15 cellular contexts compared by ENCODE assay signal in the genomic region with DNA sequence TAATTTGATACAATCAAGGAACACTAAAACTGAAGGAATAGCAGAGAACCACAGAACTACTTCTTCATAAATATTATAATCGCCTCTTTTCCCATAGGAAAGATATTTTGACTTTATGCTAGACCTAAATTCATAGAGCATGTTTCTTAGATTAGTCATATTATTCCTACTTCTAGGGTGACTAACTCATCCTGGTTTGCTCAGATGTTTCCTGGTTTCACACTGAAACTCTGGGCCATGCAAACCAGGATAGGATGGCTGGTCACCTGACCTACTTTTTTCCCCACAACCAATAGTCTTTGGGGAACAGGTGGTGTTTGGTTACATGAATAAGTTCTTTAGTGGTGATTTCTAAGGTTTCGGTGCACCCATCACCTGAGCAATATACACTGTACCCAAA. TPM values are rescaled to one million over a fixed set of nuclear protein-coding genes. Genes with fewer than 3 reads are reported as not detected.
A peak's percentile ranks its signal among the peaks of the same experiment; 100 is the strongest.
DNase-seq lines count a peak whose midpoint lies in the region; ATAC-seq, FAIRE-seq and TF ChIP-seq lines count a peak whose summit lies in the region.
"Had no signal": no experiment of that assay in that cellular context is flagged by ENCODE, and none has a peak within 500 bp of the region (broad histone marks: within the 10 kb centered on the region; RNA-seq: fewer than 3 reads in every experiment).

No MANE protein-coding gene starts in this region.

- peaks cover 2% of the 10 kb centered on the region for H3K9me1 ChIP-seq in endothelial cell of umbilical vein (replicated peaks; ENCODE audit: control insufficient read depth, extremely low read depth, insufficient read depth, low read length)

- POLR2A ChIA-PET in endothelial cell of umbilical vein (lab: Charles Lee) = no interaction called here

- intact Hi-C loops in endothelial cell of umbilical vein (cut with micrococcal nuclease) (loop anchor here (1.0 kb wide), 2 partner anchors 43 to 50 kb away; a partner anchor contains a TSS), prostate gland (cut with DNase I) (no loop called here), mucosa of descending colon (cut with DNase I, micrococcal nuclease) (no loop called here)

- CTCF ChIA-PET in endothelial cell of umbilical vein (lab: Charles Lee) = no interaction called here

- peak; percentile 95 for FAIRE-seq in endothelial cell of umbilical vein (lab: Jason Lieb, UNC)

- 95 to 100% methylated on average over 2 of the region's 2 CpGs for WGBS in GM23248 (ENCODE audit: low coverage in 1 of 2, low lambda C conversion rate in 2 of 2, missing lambda C conversion rate in 2 of 2), 2 experiments
- WGBS in prostate gland = 97% methylated on average over 2 of the region's 2 CpGs

- no peaks in the 10 kb centered on the region for H3F3A ChIP-seq in GM23248 (ENCODE audit: insufficient read depth)

- H3K4me3 ChIP-seq in GM23248 = no peak overlapping the region
- no peak overlapping the region for H3K4me3 ChIP-seq in endothelial cell of umbilical vein (replicated peaks in 1 of 3; ENCODE audit: insufficient read depth in 1 of 3, low read depth in 1 of 3, low read length in 3 of 3)
- H3K4me3 ChIP-seq in prostate gland = no peak overlapping the region
- no peak overlapping the region for H3K4me3 ChIP-seq in mucosa of descending colon
- H3K4me3 ChIP-seq: body of pancreas, lung had no signal

- H4K20me1 ChIP-seq in GM23248 (ENCODE audit: insufficient read depth) (no peaks in the 10 kb centered on the region), endothelial cell of umbilical vein (replicated peaks; ENCODE audit: control insufficient read depth, extremely low read depth, insufficient read depth, low read length) (no peaks in the 10 kb centered on the region)

- H3K36me3 ChIP-seq in GM23248 (ENCODE audit: low read depth) = no peaks in the 10 kb centered on the region
- no peaks in the 10 kb centered on the region for H3K36me3 ChIP-seq in endothelial cell of umbilical vein (ENCODE audit: control insufficient read depth in 2 of 2, extremely low read depth in 1 of 2, insufficient read depth in 2 of 2, low read length in 2 of 2)
- H3K36me3 ChIP-seq in prostate gland = no peaks in the 10 kb centered on the region
- H3K36me3 ChIP-seq in mucosa of descending colon (ENCODE audit: low read depth) = no peaks in the 10 kb centered on the region

- DNase-seq in GM23248 (peak; percentile 63), RPMI7951 (ENCODE audit: low read depth) (peak; percentile 37), endothelial cell of umbilical vein (ENCODE audit: low read depth, low spot score) (peak; percentile 90), renal cortical epithelial cell (ENCODE audit: low read depth) (peak; percentile 37), prostate gland (ENCODE audit: low spot score) (no peak), mucosa of gallbladder (ENCODE audit: low spot score) (no peak), NCI-H1092 treated with DMSO at 0.1 percent for 48 hours (lab: John Stamatoyannopoulos, UW) (no peak), mucosa of descending colon (no peak)
- DNase-seq: activated CD4-positive, alpha-beta T cell treated with anti-CD3 and anti-CD28 coated beads, Interleukin-2, amount 50 U/mL, for 48 hours; body of pancreas; endodermal cell; NCI-H526; substantia nigra had no signal

- BruUV-seq in endothelial cell of umbilical vein (replicated peaks; lab: Mats Ljungman, UMichigan) = no TSS peak

- no peaks in the 10 kb centered on the region for H3K9me2 ChIP-seq in GM23248 (ENCODE audit: insufficient read depth)

- in situ Hi-C loops in GM23248 (cut with MboI) = no loop called here

- H3K4me1 ChIP-seq in GM23248 (ENCODE audit: insufficient read depth) (peaks cover 7% of the 10 kb centered on the region; the same call in 1 of the 2 replicates), endothelial cell of umbilical vein (ENCODE audit: control insufficient read depth, extremely low read depth, insufficient read depth, low read length) (peaks cover 10% of the 10 kb centered on the region), prostate gland (replicated peaks) (no peaks in the 10 kb centered on the region), mucosa of descending colon (ENCODE audit: low read depth) (no peaks in the 10 kb centered on the region)
- H3K4me1 ChIP-seq: body of pancreas had no signal

- no peaks in the 10 kb centered on the region for H3K9me3 ChIP-seq in GM23248 (ENCODE audit: low read depth)
- no peaks in the 10 kb centered on the region for H3K9me3 ChIP-seq in endothelial cell of umbilical vein (replicated peaks; ENCODE audit: control insufficient read depth, insufficient read depth, low read length)
- no peaks in the 10 kb centered on the region for H3K9me3 ChIP-seq in prostate gland
- H3K9me3 ChIP-seq in mucosa of descending colon = no peaks in the 10 kb centered on the region
- H3K9me3 ChIP-seq: body of pancreas, neutrophil had no signal

- H2AFZ ChIP-seq in GM23248 = no peak overlapping the region
- H2AFZ ChIP-seq in endothelial cell of umbilical vein (ENCODE audit: low read depth, low read length) = no peak overlapping the region

- TF ChIP-seq POLR2A in endothelial cell of umbilical vein (IDR thresholded peaks at IDR 0.05; ENCODE audit: low read depth, low read length) (no peak), prostate gland (IDR thresholded peaks at IDR 0.05) (no peak)

- no peak for ATAC-seq in mucosa of descending colon
- ATAC-seq: body of pancreas had no signal

- H3K4me2 ChIP-seq in GM23248 (ENCODE audit: unreplicated experiment) (peak overlapping the region; percentile 23), endothelial cell of umbilical vein (ENCODE audit: insufficient read depth, low read length) (peak overlapping the region; percentile 83)

- H3K79me2 ChIP-seq in GM23248 (ENCODE audit: insufficient read depth) (no peaks in the 10 kb centered on the region), endothelial cell of umbilical vein (ENCODE audit: control insufficient read depth, insufficient read depth, low read length) (no peaks in the 10 kb centered on the region)

- H3K9ac ChIP-seq in GM23248 (no peak overlapping the region), endothelial cell of umbilical vein (replicated peaks; ENCODE audit: extremely low read depth, insufficient read depth, low read length) (peak overlapping the region; percentile 47)

- H3K27ac ChIP-seq in GM23248 = no peak overlapping the region
- H3K27ac ChIP-seq in endothelial cell of umbilical vein (ENCODE audit: insufficient read depth, low read depth, low read length) = peak overlapping the region; percentile 83
- H3K27ac ChIP-seq in prostate gland = no peak overlapping the region
- H3K27ac ChIP-seq: body of pancreas, neutrophil had no signal

- TF ChIP-seq CTCF in endothelial cell of umbilical vein (IDR thresholded peaks at IDR 0.05; ENCODE audit: extremely low read depth in 1 of 2, insufficient read depth in 1 of 2, low read depth in 1 of 2, low read length in 2 of 2) = no peak
- no peak for TF ChIP-seq CTCF in prostate gland (IDR thresholded peaks at IDR 0.05)
- TF ChIP-seq CTCF in mucosa of descending colon (IDR thresholded peaks at IDR 0.05) = no peak

- dilution Hi-C loops in endothelial cell of umbilical vein (cut with MboI; ENCODE audit: extremely low pct_ligation_motif_present, low sequenced_read_pairs) = no loop called here

- no peaks in the 10 kb centered on the region for H3K27me3 ChIP-seq in GM23248 (replicated peaks; ENCODE audit: insufficient read depth)
- no peaks in the 10 kb centered on the region for H3K27me3 ChIP-seq in endothelial cell of umbilical vein (ENCODE audit: control insufficient read depth in 2 of 2, insufficient read depth in 2 of 2, low read length in 2 of 2)
- H3K27me3 ChIP-seq in prostate gland (replicated peaks; ENCODE audit: insufficient read depth) = no peaks in the 10 kb centered on the region
- H3K27me3 ChIP-seq: body of pancreas, neutrophil had no signal

TF ChIP-seq in endothelial cell of umbilical vein, 7 proteins besides CTCF, POLR2A, EP300 and RAD21:
- peak; percentile 84 for TF ChIP-seq FOS (IDR thresholded peaks at IDR 0.05; ENCODE audit: borderline replicate concordance, insufficient read depth, low read length)
- no peak for TF ChIP-seq EZH2 (IDR thresholded peaks at IDR 0.05; ENCODE audit: borderline replicate concordance, low read depth, low read length, severe bottlenecking)
- peak; percentile 96 for TF ChIP-seq JUN (IDR thresholded peaks at IDR 0.05; ENCODE audit: borderline replicate concordance, insufficient read depth, insufficient read length, low read depth)

RNA-seq across cellular contexts. Expression of a gene that starts 42.8 kb away (rescaled TPM):
- 12.9 and 14.8 TPM in 2 replicates for total RNA-seq in GM23248 (2014; rRNA removed; shearing (Covaris generic))
- polyA plus RNA-seq in GM23248 (2016; fragmentation: Nextera tagmentation; extraction: Ambion mirVana) = 4.1 and 4.2 TPM in 2 replicates
- 32.4 and 34.0 TPM in 2 replicates for total RNA-seq in RPMI7951 (2014; rRNA removed; shearing (Covaris generic))
- total RNA-seq in endothelial cell of umbilical vein = 19.3 and 22.7 TPM in 2 replicates
- polyA plus RNA-seq in endothelial cell of umbilical vein = 3.8 and 5.5 TPM in 2 replicates
- 6.4 and 7.5 TPM in 2 replicates for polyA plus RNA-seq in endothelial cell of umbilical vein (2011; cell fraction: cytosol; rRNA removed)
- polyA plus RNA-seq in endothelial cell of umbilical vein (2011; cell fraction: nucleus; rRNA removed) = 14.5 and 20.0 TPM in 2 replicates
- 6.9 and 11.8 TPM in 2 replicates for polyA plus RNA-seq in endothelial cell of umbilical vein (2012)
- polyA minus RNA-seq in endothelial cell of umbilical vein = 34.5 and 34.8 TPM in 2 replicates
- polyA minus RNA-seq in endothelial cell of umbilical vein (2011; cell fraction: cytosol; rRNA and poly(A)+ RNA removed) = 27.0 TPM
- polyA minus RNA-seq in endothelial cell of umbilical vein (2011; cell fraction: nucleus; rRNA and poly(A)+ RNA removed) = 65.5 and 73.2 TPM in 2 replicates
- 17.9 and 76.3 TPM in 2 replicates for total RNA-seq in renal cortical epithelial cell
- total RNA-seq in prostate gland = 10 to 100 TPM in 1 of 2 donors, 1 to 10 TPM in 1; 6.4 to 21.6 TPM
- total RNA-seq in mucosa of gallbladder = 4.5 TPM
- 10 to 100 TPM in 1 of 3 donors, 1 to 10 TPM in 2; 9.2 to 10.5 (median 9.5) TPM for total RNA-seq in mucosa of descending colon

Comparison
In these comparisons a context has a peak if more than half of its experiments do, and no peak if none do; other contexts are left out.
1. DNase-seq: peak in GM23248 (single experiment), RPMI7951 (single experiment), endothelial cell of umbilical vein (single experiment) and renal cortical epithelial cell (single experiment); none in prostate gland (single experiment), mucosa of gallbladder (single experiment), NCI-H1092 treated with DMSO at 0.1 percent for 48 hours (single experiment) and mucosa of descending colon (0 of 3).